ENCODE assay signal across 11 cellular contexts in genomic region chr15:36601497-36601932, GRCh38. TPM values are rescaled to one million over a fixed set of nuclear protein-coding genes. Genes with fewer than 3 reads are reported as not detected.
DNase-seq lines count a peak whose midpoint lies in the region; ATAC-seq and TF ChIP-seq lines count a peak whose summit lies in the region.
"Had no signal": no experiment of that assay in that cellular context is flagged by ENCODE, and none has a peak within 500 bp of the region (broad histone marks: within the 10 kb centered on the region; RNA-seq: fewer than 3 reads in every experiment).

No MANE protein-coding gene starts in this region.

- H3K27me3 ChIP-seq in esophagus (ENCODE audit: control insufficient read depth in 1 of 2, insufficient read depth in 2 of 2, low read length in 2 of 2): no peaks in the 10 kb centered on the region
- H3K27me3 ChIP-seq in CD4-positive, alpha-beta T cell (ENCODE audit: control insufficient read depth, insufficient read depth, low read length): no peaks in the 10 kb centered on the region

- H3K27ac ChIP-seq in esophagus (ENCODE audit: low read depth in 2 of 2, low read length in 1 of 2): peak overlapping the region; percentile 31 to 48
- no peak overlapping the region for H3K27ac ChIP-seq in CD4-positive, alpha-beta T cell (ENCODE audit: low read depth, low read length)

- peak overlapping the region; percentile 15; the same call in 1 of the 2 replicates for H3K4me3 ChIP-seq in GM08714 (ENCODE audit: low read length)
- H3K4me3 ChIP-seq in esophagus (ENCODE audit: low read depth in 1 of 2, low read length in 2 of 2): no peak overlapping the region

- peak; percentile 44 for DNase-seq in pulmonary artery endothelial cell (ENCODE audit: low read depth, low spot score)
- no peak for DNase-seq in CD4-positive, alpha-beta T cell
- DNase-seq in Kasumi-1 (lab: John Stamatoyannopoulos, UW): no peak
- DNase-seq in HT-29 (ENCODE audit: low spot score): no peak
- DNase-seq: activated CD4-positive, alpha-beta T cell treated with anti-CD3 and anti-CD28 coated beads for 36 hours; DND-41; NCI-H345 had no signal

- H3K36me3 ChIP-seq in esophagus (ENCODE audit: control insufficient read depth in 2 of 2, insufficient read depth in 2 of 2, low read length in 1 of 2): no peaks in the 10 kb centered on the region

- H3K4me1 Mint-ChIP-seq in CD4-positive, alpha-beta T cell (ENCODE audit: low read depth): peaks cover 15% of the 10 kb centered on the region

- WGBS in esophagus, 2 donors: 64 to 65% methylated on average over 4 of the region's 4 CpGs

- no peak for TF ChIP-seq CTCF in CD4-positive, alpha-beta T cell (IDR thresholded peaks at IDR 0.05)

- no peak overlapping the region for H3K27ac Mint-ChIP-seq in CD4-positive, alpha-beta T cell
- H3K27ac Mint-ChIP-seq: activated CD4-positive, alpha-beta T cell treated with anti-CD3 and anti-CD28 coated beads for 36 hours had no signal

- CTCF ChIA-PET in CD4-positive, alpha-beta T cell (lab: Charles Lee): no interaction called here

- H3K27me3 Mint-ChIP-seq in CD4-positive, alpha-beta T cell: no peaks in the 10 kb centered on the region
- H3K27me3 Mint-ChIP-seq: activated CD4-positive, alpha-beta T cell treated with anti-CD3 and anti-CD28 coated beads for 36 hours had no signal

- no peaks in the 10 kb centered on the region for H3K4me1 ChIP-seq in esophagus (ENCODE audit: control insufficient read depth in 2 of 2, insufficient read depth in 2 of 2, low read length in 1 of 2)

- H3K4me3 Mint-ChIP-seq in CD4-positive, alpha-beta T cell: no peak overlapping the region
- H3K4me3 Mint-ChIP-seq: activated CD4-positive, alpha-beta T cell treated with anti-CD3 and anti-CD28 coated beads for 36 hours had no signal

- intact Hi-C loops in CD4-positive, alpha-beta T cell (cut with DNase I, micrococcal nuclease): no loop called here

- H3K9me3 ChIP-seq in esophagus (ENCODE audit: control insufficient read depth in 2 of 2, insufficient read depth in 1 of 2, low read depth in 1 of 2, low read length in 1 of 2): no peaks in the 10 kb centered on the region
- H3K9me3 ChIP-seq in CD4-positive, alpha-beta T cell (ENCODE audit: control insufficient read depth, low read length): no peaks in the 10 kb centered on the region

- no peaks in the 10 kb centered on the region for H3K9me3 Mint-ChIP-seq in CD4-positive, alpha-beta T cell

- peak; percentile 66 for ATAC-seq in HG03354 (IDR thresholded peaks at IDR 0.05; ENCODE audit: poor library complexity, severe bottlenecking, unreplicated experiment)
- no peak for ATAC-seq in HG03196 (IDR thresholded peaks at IDR 0.05; ENCODE audit: unreplicated experiment)
- no peak for ATAC-seq in CD4-positive, alpha-beta T cell (ENCODE audit: poor library complexity)
- ATAC-seq: activated CD4-positive, alpha-beta T cell treated with anti-CD3 and anti-CD28 coated beads for 36 hours had no signal

- POLR2A ChIA-PET in CD4-positive, alpha-beta T cell (lab: Charles Lee): interaction anchor here (0.9 kb wide), 1 partner anchor 22 kb away, joined by 3 read pairs; the partner anchor contains the start of gene CDIN1

- no peaks in the 10 kb centered on the region for H3K36me3 Mint-ChIP-seq in CD4-positive, alpha-beta T cell (ENCODE audit: low read depth)

RNA-seq across cellular contexts. Expression of gene CDIN1, which starts 22.1 kb away (rescaled TPM):
- polyA plus RNA-seq in esophagus: 1 to 10 TPM; 6.2 to 8.4 TPM
- total RNA-seq in pulmonary artery endothelial cell: 6.1 and 6.8 TPM in 2 replicates
- total RNA-seq in CD4-positive, alpha-beta T cell: 1 to 10 TPM; 4.9 to 6.5 TPM
- 29.7 and 30.9 TPM in 2 replicates for total RNA-seq in HT-29 (2014; rRNA removed; shearing (Covaris generic))
